32 cellular contexts compared by ENCODE assay signal in the genomic region with DNA sequence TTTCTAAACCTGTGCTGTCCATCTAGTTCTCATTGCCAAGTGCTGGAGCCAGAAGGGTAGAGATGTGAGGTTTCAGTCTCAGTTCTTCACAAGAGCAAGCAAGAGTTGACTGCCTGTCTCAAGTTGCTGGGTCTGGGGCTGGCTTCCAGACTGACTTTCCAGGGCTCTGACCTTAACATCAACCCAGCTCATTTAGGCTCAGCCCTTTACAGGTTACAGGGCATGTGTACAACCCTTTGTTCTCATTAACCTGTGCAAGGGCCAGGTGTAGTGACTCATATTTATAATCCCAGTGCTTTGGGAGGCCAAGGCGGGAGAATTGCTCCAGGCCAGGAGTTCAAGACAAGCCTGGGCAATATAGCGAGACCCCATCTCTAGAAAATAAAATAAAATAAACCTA. TPM values are rescaled to one million over a fixed set of nuclear protein-coding genes. Genes with fewer than 3 reads are reported as not detected.
"Had no signal": no experiment of that assay in that cellular context is flagged by ENCODE, and none has a peak within 500 bp of the region (broad histone marks: within the 10 kb centered on the region; RNA-seq: fewer than 3 reads in every experiment).

No MANE protein-coding gene starts in this region.

- FAIRE-seq: islet of Langerhans, urothelium cell line had no signal

- H3K27ac ChIP-seq: colonic mucosa, epithelial cell of prostate, esophagus muscularis mucosa, foreskin keratinocyte, gastroesophageal sphincter, heart right ventricle, lower lobe of right lung, psoas muscle, skin epidermis, thoracic aorta, tibial nerve, upper lobe of left lung had no signal

- H3K4me1 ChIP-seq: colonic mucosa, esophagus muscularis mucosa, foreskin keratinocyte, gastroesophageal sphincter, lower lobe of right lung, psoas muscle, tibial nerve, upper lobe of left lung had no signal

- H3K4me3 ChIP-seq: colonic mucosa, esophagus muscularis mucosa, gastroesophageal sphincter, heart right ventricle, lower lobe of right lung, ovary, psoas muscle, skin epidermis, thoracic aorta, tibial nerve, upper lobe of left lung had no signal

- H3K9me3 ChIP-seq: colonic mucosa, esophagus muscularis mucosa, gastroesophageal sphincter, heart right ventricle, lower lobe of right lung, ovary, psoas muscle, thoracic aorta, tibial nerve, upper lobe of left lung had no signal

- ATAC-seq: foreskin keratinocyte; gastroesophageal sphincter; heart right ventricle; left ventricle myocardium superior; natural killer cell; psoas muscle; right cardiac atrium; stimulated activated naive B cell treated with anti-CD40 and anti-IgM and Interleukin-4, amounts not matched to agents 10 μg/mL and 1 μg/mL and 100 μg/mL, for 72 hours had no signal

- DNase-seq: colonic mucosa; effector CD8-positive, alpha-beta T cell; endodermal cell; foreskin keratinocyte; glutamatergic neuron; heart right ventricle; hippocampal formation; left ventricle myocardium superior; lower lobe of right lung; natural killer cell; occipital lobe; ovary; posterior cingulate gyrus; psoas muscle; right cardiac atrium; stimulated activated CD4-positive, alpha-beta T cell treated with anti-CD3 and anti-CD28 coated beads, Interleukin-15, amount 100 ng/mL, for 24 hours; stimulated activated CD4-positive, alpha-beta T cell treated with anti-CD3 and anti-CD28 coated beads, Interleukin-2, amount 100 ng/mL, for 48 hours; stimulated activated naive B cell treated with anti-CD40 and anti-IgM and Interleukin-4, amounts not matched to agents 10 μg/mL and 1 μg/mL and 100 μg/mL, for 72 hours; upper lobe of left lung had no signal

- H3K27me3 ChIP-seq: colonic mucosa, esophagus muscularis mucosa, gastroesophageal sphincter, heart right ventricle, ovary, tibial nerve, upper lobe of left lung had no signal

- H3K36me3 ChIP-seq: colonic mucosa, esophagus muscularis mucosa, gastroesophageal sphincter, lower lobe of right lung, ovary, thoracic aorta, upper lobe of left lung had no signal

RNA-seq across cellular contexts. Expression of a gene that starts 33.3 kb away (rescaled TPM):
- total RNA-seq: colonic mucosa, fibroblast of lung, foreskin keratinocyte, kidney epithelial cell, lower lobe of right lung, mesenteric fat pad, natural killer cell, psoas muscle, renal cortical epithelial cell, thoracic aorta, tibial nerve, upper lobe of left lung had no signal
- polyA plus RNA-seq: fibroblast of lung, foreskin keratinocyte had no signal

RNA-seq across cellular contexts. Expression of a gene that starts 56.5 kb away (rescaled TPM):
- total RNA-seq: colonic mucosa, endodermal cell, esophagus muscularis mucosa, fibroblast of lung, foreskin keratinocyte, gastroesophageal sphincter, heart right ventricle, kidney epithelial cell, left ventricle myocardium superior, lower lobe of right lung, mesenteric fat pad, natural killer cell, occipital lobe, ovary, psoas muscle, renal cortical epithelial cell, right cardiac atrium, thoracic aorta, tibial nerve, upper lobe of left lung had no signal
- polyA plus RNA-seq: fibroblast of lung, foreskin keratinocyte, heart right ventricle, neural cell, ovary, psoas muscle, right cardiac atrium had no signal
